ENCODE assay signal across 26 cellular contexts in the genomic region with DNA sequence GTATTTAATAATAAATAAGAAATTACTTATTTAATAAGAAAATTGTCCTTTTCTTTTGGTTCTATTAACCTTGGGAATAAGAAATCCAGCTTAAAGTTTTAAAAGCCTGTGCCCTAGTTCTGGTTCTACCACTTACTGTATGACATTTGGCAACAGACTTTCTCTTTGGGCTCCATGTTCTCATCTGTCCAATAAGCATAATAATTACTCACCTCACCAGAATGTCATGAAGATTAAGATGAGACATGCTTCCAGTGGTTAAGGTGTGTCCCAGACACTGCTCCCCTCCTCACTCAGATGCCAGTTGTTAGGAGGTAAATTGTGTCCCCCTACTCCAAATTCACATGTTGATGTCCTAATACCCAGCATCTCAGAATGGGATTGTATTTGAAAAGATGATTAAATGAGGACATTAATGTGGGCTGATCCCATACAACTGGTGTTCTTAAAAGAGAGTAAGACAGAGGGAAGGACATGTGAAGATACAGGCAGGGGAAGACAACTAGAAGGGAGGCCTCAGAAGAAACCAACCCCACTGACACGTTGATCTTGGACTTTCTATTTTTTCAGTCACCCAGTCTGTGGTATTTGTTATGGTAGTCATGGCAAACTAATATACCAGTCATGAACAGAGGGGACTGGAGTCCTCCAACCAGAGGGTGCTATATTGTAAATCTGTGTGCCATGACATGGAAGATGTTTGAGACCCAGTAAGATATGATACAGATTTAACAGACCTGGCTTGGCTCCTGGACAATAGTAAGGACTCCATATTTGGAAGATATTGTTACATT. TPM values are rescaled to one million over a fixed set of nuclear protein-coding genes. Genes with fewer than 3 reads are reported as not detected.
DNase-seq lines count a peak whose midpoint lies in the region; ATAC-seq, FAIRE-seq and TF ChIP-seq lines count a peak whose summit lies in the region.
"Had no signal": no experiment of that assay in that cellular context is flagged by ENCODE, and none has a peak within 500 bp of the region (broad histone marks: within the 10 kb centered on the region; RNA-seq: fewer than 3 reads in every experiment).

No MANE protein-coding gene starts in this region.

- H3K79me2 ChIP-seq in GM12878 (ENCODE audit: control insufficient read depth, insufficient read depth, low read length), result peaks cover 20% of the 10 kb centered on the region

- TF ChIP-seq RAD21 in GM12878 (IDR thresholded peaks at IDR 0.05; ENCODE audit: insufficient read depth, low read depth, low read length), result no peak

- peaks cover 34% of the 10 kb centered on the region for H3K4me1 ChIP-seq in GM12878 (ENCODE audit: control insufficient read depth, insufficient read depth, low read length)
- H3K4me1 ChIP-seq in tibial artery, result peaks cover 0 to 3% (median under 1%) of the 10 kb centered on the region in 4 donors

- no peak overlapping the region for H3K27ac ChIP-seq in GM12878 (ENCODE audit: control insufficient read depth, insufficient read depth)
- H3K27ac ChIP-seq in tibial artery, result no peak overlapping the region
- H3K27ac ChIP-seq: cardiac muscle cell, esophagus muscularis mucosa, KMS-11 had no signal

- no peak overlapping the region for H3K4me3 Mint-ChIP-seq in T-helper 1 cell treated with Interleukin-12 subunit alpha and Interleukin-12 subunit beta and Interleukin-4 antibody, amounts not matched to agents 30 μg/mL and 1 μg/mL, for 36 hours
- no peak overlapping the region for H3K4me3 Mint-ChIP-seq in HFFc6
- H3K4me3 Mint-ChIP-seq in naive thymus-derived CD8-positive, alpha-beta T cell, result peak overlapping the region in 1 of 10 donors; percentile 3
- H3K4me3 Mint-ChIP-seq: natural killer cell treated with Interleukin-12 subunit alpha and Interleukin-12 subunit beta and Interleukin-15 and Interleukin-18, amount 100 ng/mL, for 72 hours had no signal

- ATAC-seq in GM12878 (no peak), HG03108 (IDR thresholded peaks at IDR 0.05; ENCODE audit: unreplicated experiment) (no peak)
- no peak for ATAC-seq in naive thymus-derived CD8-positive, alpha-beta T cell
- ATAC-seq: natural killer cell treated with Interleukin-12 subunit alpha and Interleukin-12 subunit beta and Interleukin-15 and Interleukin-18, amount 100 ng/mL, for 72 hours; SK-N-SH treated with all-trans-retinoic acid at 6 μM for 48 hours had no signal

- no peaks in the 10 kb centered on the region for H3K9me3 Mint-ChIP-seq in T-helper 1 cell treated with Interleukin-12 subunit alpha and Interleukin-12 subunit beta and Interleukin-4 antibody, amounts not matched to agents 30 μg/mL and 1 μg/mL, for 36 hours
- no peaks in the 10 kb centered on the region for H3K9me3 Mint-ChIP-seq in HFFc6
- H3K9me3 Mint-ChIP-seq in naive thymus-derived CD8-positive, alpha-beta T cell, result peaks cover 0 to 3% (median 0%) of the 10 kb centered on the region in 9 donors
- H3K9me3 Mint-ChIP-seq: natural killer cell treated with Interleukin-12 subunit alpha and Interleukin-12 subunit beta and Interleukin-15 and Interleukin-18, amount 100 ng/mL, for 72 hours had no signal

- peak; percentile 23 for FAIRE-seq in GM12878 (lab: Jason Lieb, UNC)
- FAIRE-seq: GM18507, RCC 7860 had no signal

- H3K27me3 Mint-ChIP-seq in T-helper 1 cell treated with Interleukin-12 subunit alpha and Interleukin-12 subunit beta and Interleukin-4 antibody, amounts not matched to agents 30 μg/mL and 1 μg/mL, for 36 hours (ENCODE audit: low read depth), result no peaks in the 10 kb centered on the region
- peaks cover 3% of the 10 kb centered on the region for H3K27me3 Mint-ChIP-seq in HFFc6 (ENCODE audit: insufficient read depth)
- H3K27me3 Mint-ChIP-seq in naive thymus-derived CD8-positive, alpha-beta T cell, result no peaks in the 10 kb centered on the region

- no TSS peak for BruUV-seq in GM12878 (replicated peaks; lab: Mats Ljungman, UMichigan)

- H3K36me3 Mint-ChIP-seq in T-helper 1 cell treated with Interleukin-12 subunit alpha and Interleukin-12 subunit beta and Interleukin-4 antibody, amounts not matched to agents 30 μg/mL and 1 μg/mL, for 36 hours (ENCODE audit: low read depth), result peaks cover 42% of the 10 kb centered on the region
- peaks cover 27% of the 10 kb centered on the region for H3K36me3 Mint-ChIP-seq in HFFc6 (ENCODE audit: low read depth)
- peaks cover 9 to 55% (median 31%) of the 10 kb centered on the region in 3 donors for H3K36me3 Mint-ChIP-seq in naive thymus-derived CD8-positive, alpha-beta T cell

- no peak for TF ChIP-seq POLR2A in GM12878 (IDR thresholded peaks at IDR 0.05; ENCODE audit: low read depth, low read length)

- no peak overlapping the region for H3K4me2 ChIP-seq in GM12878 (ENCODE audit: control insufficient read depth, insufficient read depth)
- H3K4me2 ChIP-seq: smooth muscle cell had no signal

- no peaks in the 10 kb centered on the region for H4K20me1 ChIP-seq in GM12878 (ENCODE audit: control insufficient read depth, insufficient read depth)

- H3K27ac Mint-ChIP-seq in T-helper 1 cell treated with Interleukin-12 subunit alpha and Interleukin-12 subunit beta and Interleukin-4 antibody, amounts not matched to agents 30 μg/mL and 1 μg/mL, for 36 hours, result peak overlapping the region; percentile 24
- H3K27ac Mint-ChIP-seq in HFFc6, result peak overlapping the region; percentile 62; the same call in 1 of the 2 replicates
- H3K27ac Mint-ChIP-seq in naive thymus-derived CD8-positive, alpha-beta T cell, result peak overlapping the region; percentile 9 to 82 (median 60)
- H3K27ac Mint-ChIP-seq: natural killer cell treated with Interleukin-12 subunit alpha and Interleukin-12 subunit beta and Interleukin-15 and Interleukin-18, amount 100 ng/mL, for 72 hours had no signal

- in situ Hi-C loops in GM12878 (cut with MboI), result no loop called here

- no peaks in the 10 kb centered on the region; the same call in 1 of the 3 replicates for H3K9me3 ChIP-seq in GM12878 (replicated peaks; ENCODE audit: control insufficient read depth, insufficient read depth, low read length)
- H3K9me3 ChIP-seq in tibial artery, result no peaks in the 10 kb centered on the region
- H3K9me3 ChIP-seq: esophagus muscularis mucosa had no signal

- RAD21 ChIA-PET in GM12878 (lab: Charles Lee; ENCODE audit: unreplicated experiment), result interaction anchor here (10.1 kb wide), 1 partner anchor 18 kb away, joined by 97 read pairs; the partner anchor contains the start of gene ZBTB24

- SMC1A ChIA-PET in GM12878 (lab: Charles Lee; ENCODE audit: uncharacterized antibody, unreplicated experiment), result interaction anchor here (2.9 to 10.1 kb wide), 3 partner anchors 10 to 77 kb away, joined by 6 to 148 read pairs (median 16); partner anchors contain the start of gene ZBTB24

- H3K9ac ChIP-seq in GM12878 (ENCODE audit: control insufficient read depth, insufficient read depth, low read length), result no peak overlapping the region
- H3K9ac ChIP-seq: KMS-11 had no signal

- H3K4me3 ChIP-seq in GM12878 (no peak overlapping the region), tibial artery (no peak overlapping the region)
- H3K4me3 ChIP-seq: cardiac muscle cell, dorsolateral prefrontal cortex, esophagus muscularis mucosa, smooth muscle cell had no signal

- intact Hi-C loops in GM12878 (cut with micrococcal nuclease; ENCODE audit: unreplicated experiment), result no loop called here
- intact Hi-C loops in tibial artery (cut with DNase I; ENCODE audit: low total_unique reads), result no loop called here

- 33% methylated on average over 1 of the region's 1 CpG for WGBS in GM12878 (ENCODE audit: insufficient coverage, insufficient replicate concordance, low lambda C conversion rate, missing lambda C conversion rate)

- POLR2A ChIA-PET in GM12878 (lab: Charles Lee), result interaction anchor here (13.1 kb wide), 1 partner anchor 20 kb away, joined by 132 read pairs; the partner anchor contains the start of gene ZBTB24
- POLR2A ChIA-PET in naive thymus-derived CD8-positive, alpha-beta T cell (lab: Charles Lee), result no interaction called here

- TF ChIP-seq EP300 in GM12878 (IDR thresholded peaks at IDR 0.05; ENCODE audit: borderline replicate concordance in 1 of 2, control insufficient read depth in 1 of 2, low read depth in 2 of 2, low read length in 2 of 2), result no peak

- DNase-seq in T-helper 1 cell (no peak), HFFc6 (no peak), GM12878 (ENCODE audit: low read depth, low spot score) (no peak), tibial artery (no peak), SKM-1 treated with dmso at 0.1 percent for 144 hours (lab: John Stamatoyannopoulos, UW; ENCODE audit: unreplicated experiment) (no peak)
- no peak for DNase-seq in naive thymus-derived CD8-positive, alpha-beta T cell
- DNase-seq: 8988T; activated CD8-positive, alpha-beta memory T cell treated with anti-CD3 and anti-CD28 coated beads, Interleukin-2, amount 50 U/mL, for 4 hours; DMS153; dorsolateral prefrontal cortex; H7; NCI-H1105 treated with DMSO at 0.1 percent for 48 hours; NCI-H2107; NCI-H774; posterior cingulate gyrus; trophoblast cell had no signal

- H3K27me3 ChIP-seq in GM12878 (replicated peaks in 1 of 2; ENCODE audit: control insufficient read depth in 2 of 2, insufficient read depth in 2 of 2, low read length in 1 of 2) (no peaks in the 10 kb centered on the region), tibial artery (no peaks in the 10 kb centered on the region)
- H3K27me3 ChIP-seq: cardiac muscle cell, dorsolateral prefrontal cortex, esophagus muscularis mucosa had no signal

- TF ChIP-seq CTCF in HFFc6 (IDR thresholded peaks at IDR 0.05) (no peak), GM12878 (IDR thresholded peaks at IDR 0.05 in 2 of 3, conservative IDR thresholded peaks at IDR 0.05 in 1 of 3; ENCODE audit: control insufficient read depth in 2 of 3, extremely low read depth in 1 of 3, insufficient read depth in 1 of 3, low read depth in 3 of 3, low read length in 3 of 3) (no peak), tibial artery (IDR thresholded peaks at IDR 0.05) (no peak)

- CTCF ChIA-PET in GM12878 (lab: Yijun Ruan, JAX), result interaction anchor here (5.2 kb wide), 1 partner anchor 19 kb away, joined by 35 read pairs; the partner anchor contains the start of gene ZBTB24

- H2AFZ ChIP-seq in GM12878 (ENCODE audit: control insufficient read depth, low read depth, low read length), result no peak overlapping the region

- H3K36me3 ChIP-seq in GM12878 (ENCODE audit: control insufficient read depth in 2 of 2, insufficient read depth in 2 of 2, low read length in 1 of 2) (peaks cover 6 to 28% of the 10 kb centered on the region in 2 experiments), tibial artery (peaks cover 39 to 57% (median 41%) of the 10 kb centered on the region in 3 donors)

- peaks cover 47% of the 10 kb centered on the region for H3K4me1 Mint-ChIP-seq in T-helper 1 cell treated with Interleukin-12 subunit alpha and Interleukin-12 subunit beta and Interleukin-4 antibody, amounts not matched to agents 30 μg/mL and 1 μg/mL, for 36 hours (ENCODE audit: low read depth)
- H3K4me1 Mint-ChIP-seq in HFFc6 (ENCODE audit: low read depth), result peaks cover 36% of the 10 kb centered on the region
- H3K4me1 Mint-ChIP-seq in naive thymus-derived CD8-positive, alpha-beta T cell, result peaks cover 29 to 73% (median 58%) of the 10 kb centered on the region in 4 donors

RNA-seq across cellular contexts. Expression of gene MICAL1, which starts 6.4 kb away (rescaled TPM):
- 10 to 100 TPM; 37.9 to 44.9 (median 40.4) TPM for total RNA-seq in HFFc6 (2021; fragmentation: NEBNext Ultra II Directional; extraction: Animal tissue kit (Norgen Biotek cat#: 25700))
- 203 and 235 TPM in 2 replicates for total RNA-seq in GM12878 (2013; cell fraction: nucleolus; rRNA removed)
- total RNA-seq in GM12878 (2014; rRNA removed) (46.9 and 48.6 TPM in 2 replicates), GM12878 (2014; rRNA removed; fragmentation: Illumina TruSeq; extraction: Trizol) (25.6 and 27.0 TPM in 2 replicates), GM12878 (2021) (59.8 and 62.8 TPM in 2 replicates)
- 24.9 TPM for polyA plus RNA-seq in GM12878 (2011; ENCODE audit: low read depth)
- polyA plus RNA-seq in GM12878 (2011; rRNA removed) (42.3 and 61.9 TPM in 2 replicates), GM12878 (2014; fragmentation: Illumina TruSeq; extraction: Trizol) (27.6 and 38.0 TPM in 2 replicates), GM12878 (2014; fragmentation: Nextera tagmentation; extraction: Ambion mirVana) (1 to 10 TPM in 1 of 2 experiments, under 1 TPM in 1; 0.32 to 1.3 TPM), GM12878 (2014; rRNA removed) (71.6 and 75.5 TPM in 2 replicates), GM12878 (2016; fragmentation: Nextera tagmentation; extraction: Ambion mirVana) (10 to 100 TPM; 44.2 to 46.4 TPM)
- 48.3 and 66.9 TPM in 2 replicates for polyA plus RNA-seq in GM12878 (2011; cell fraction: cytosol; rRNA removed)
- 740 and 754 TPM in 2 replicates for polyA plus RNA-seq in GM12878 (2011; cell fraction: nucleus; rRNA removed)
- polyA plus RNA-seq in GM12878 (2012), result 50.6 and 61.2 TPM in 2 replicates
- 32.8 and 51.6 TPM in 2 replicates for polyA minus RNA-seq in GM12878 (2011; rRNA and poly(A)+ RNA removed)
- polyA minus RNA-seq in GM12878 (2011; cell fraction: cytosol; rRNA and poly(A)+ RNA removed), result 22.6 and 22.9 TPM in 2 replicates
- polyA minus RNA-seq in GM12878 (2011; cell fraction: nucleus; rRNA and poly(A)+ RNA removed), result 82.2 and 98.7 TPM in 2 replicates
- total RNA-seq in naive thymus-derived CD8-positive, alpha-beta T cell, result 10 to 100 TPM; 56.5 to 60.1 TPM
- polyA plus RNA-seq in naive thymus-derived CD8-positive, alpha-beta T cell, result 10 to 100 TPM in 2 of 3 donors, 1 to 10 TPM in 1; 8.9 to 13.8 (median 13.2) TPM

RNA-seq across cellular contexts. Expression of gene ZBTB24, which starts 21.1 kb away (rescaled TPM):
- total RNA-seq in HFFc6 (2021; fragmentation: NEBNext Ultra II Directional; extraction: Animal tissue kit (Norgen Biotek cat#: 25700)), result 1 to 10 TPM; 5.7 to 6.3 (median 6.1) TPM
- total RNA-seq in GM12878 (2013; cell fraction: nucleolus; rRNA removed), result 23.8 and 24.7 TPM in 2 replicates
- total RNA-seq in GM12878 (2014; rRNA removed) (14.7 and 17.9 TPM in 2 replicates), GM12878 (2014; rRNA removed; fragmentation: Illumina TruSeq; extraction: Trizol) (17.7 and 17.8 TPM in 2 replicates), GM12878 (2021) (11.9 and 12.4 TPM in 2 replicates)
- polyA plus RNA-seq in GM12878 (2011; ENCODE audit: low read depth), result 4.5 TPM
- polyA plus RNA-seq in GM12878 (2011; rRNA removed) (7.3 and 7.8 TPM in 2 replicates), GM12878 (2014; fragmentation: Illumina TruSeq; extraction: Trizol) (12.1 and 13.3 TPM in 2 replicates), GM12878 (2014; fragmentation: Nextera tagmentation; extraction: Ambion mirVana) (1 to 10 TPM; 2.9 to 3.0 TPM), GM12878 (2014; rRNA removed) (7.4 and 7.6 TPM in 2 replicates), GM12878 (2016; fragmentation: Nextera tagmentation; extraction: Ambion mirVana) (1 to 10 TPM; 8.1 to 9.0 TPM)
- 4.8 and 5.3 TPM in 2 replicates for polyA plus RNA-seq in GM12878 (2011; cell fraction: cytosol; rRNA removed)
- 6.2 and 6.4 TPM in 2 replicates for polyA plus RNA-seq in GM12878 (2011; cell fraction: nucleus; rRNA removed)
- polyA plus RNA-seq in GM12878 (2012), result 5.6 and 6.4 TPM in 2 replicates
- 8.6 and 9.3 TPM in 2 replicates for polyA minus RNA-seq in GM12878 (2011; rRNA and poly(A)+ RNA removed)
- 4.5 and 4.8 TPM in 2 replicates for polyA minus RNA-seq in GM12878 (2011; cell fraction: cytosol; rRNA and poly(A)+ RNA removed)
- 4.8 and 7.1 TPM in 2 replicates for polyA minus RNA-seq in GM12878 (2011; cell fraction: nucleus; rRNA and poly(A)+ RNA removed)
- 10 to 100 TPM; 21.1 to 24.7 TPM for total RNA-seq in naive thymus-derived CD8-positive, alpha-beta T cell
- 1 to 10 TPM; 6.6 to 8.8 (median 8.2) TPM for polyA plus RNA-seq in naive thymus-derived CD8-positive, alpha-beta T cell

RNA-seq across cellular contexts. Expression of gene SMPD2, which starts 21.4 kb away (rescaled TPM):
- 1 to 10 TPM; 5.0 to 7.4 (median 5.7) TPM for total RNA-seq in HFFc6 (2021; fragmentation: NEBNext Ultra II Directional; extraction: Animal tissue kit (Norgen Biotek cat#: 25700))
- 31.5 and 32.2 TPM in 2 replicates for total RNA-seq in GM12878 (2013; cell fraction: nucleolus; rRNA removed)
- total RNA-seq in GM12878 (2014; rRNA removed), result 13.8 and 15.4 TPM in 2 replicates
- 8.1 and 9.7 TPM in 2 replicates for total RNA-seq in GM12878 (2014; rRNA removed; fragmentation: Illumina TruSeq; extraction: Trizol)
- total RNA-seq in GM12878 (2021), result 12.3 and 13.0 TPM in 2 replicates
- polyA plus RNA-seq in GM12878 (2011; ENCODE audit: low read depth), result 3.3 TPM
- 6.4 and 9.0 TPM in 2 replicates for polyA plus RNA-seq in GM12878 (2011; rRNA removed)
- 8.1 and 11.7 TPM in 2 replicates for polyA plus RNA-seq in GM12878 (2011; cell fraction: cytosol; rRNA removed)
- polyA plus RNA-seq in GM12878 (2011; cell fraction: nucleus; rRNA removed), result 26.4 and 36.8 TPM in 2 replicates
- polyA plus RNA-seq in GM12878 (2012), result 5.8 and 8.2 TPM in 2 replicates
- 10.4 and 13.4 TPM in 2 replicates for polyA plus RNA-seq in GM12878 (2014; fragmentation: Illumina TruSeq; extraction: Trizol)
- under 1 TPM; 0.06 to 0.73 TPM for polyA plus RNA-seq in GM12878 (2014; fragmentation: Nextera tagmentation; extraction: Ambion mirVana)
- polyA plus RNA-seq in GM12878 (2014; rRNA removed), result 13.2 and 15.3 TPM in 2 replicates
- polyA plus RNA-seq in GM12878 (2016; fragmentation: Nextera tagmentation; extraction: Ambion mirVana), result 1 to 10 TPM; 9.6 to 9.8 TPM
- polyA minus RNA-seq in GM12878 (2011; rRNA and poly(A)+ RNA removed), result 27.6 TPM in 2 replicates
- polyA minus RNA-seq in GM12878 (2011; cell fraction: cytosol; rRNA and poly(A)+ RNA removed), result 5.4 and 5.5 TPM in 2 replicates
- 41.6 and 46.8 TPM in 2 replicates for polyA minus RNA-seq in GM12878 (2011; cell fraction: nucleus; rRNA and poly(A)+ RNA removed)
- total RNA-seq in naive thymus-derived CD8-positive, alpha-beta T cell, result 10 to 100 TPM; 15.1 to 16.3 TPM
- polyA plus RNA-seq in naive thymus-derived CD8-positive, alpha-beta T cell, result 1 to 10 TPM; 5.8 to 8.2 (median 6.7) TPM

RNA-seq across cellular contexts. Expression of gene PPIL6, which starts 21.5 kb away (rescaled TPM):
- total RNA-seq in HFFc6 (2021; fragmentation: NEBNext Ultra II Directional; extraction: Animal tissue kit (Norgen Biotek cat#: 25700)), result under 1 TPM in 5 of 6 experiments, not detected in 1; 0.21 to 0.53 (median 0.43) TPM
- 0.15 and 0.91 TPM in 2 replicates for total RNA-seq in GM12878 (2013; cell fraction: nucleolus; rRNA removed)
- total RNA-seq in GM12878 (2014; rRNA removed) (0.11 TPM in 1 of 2 replicates, not detected in the other), GM12878 (2014; rRNA removed; fragmentation: Illumina TruSeq; extraction: Trizol) (not detected in 2 replicates), GM12878 (2021) (0.37 TPM in 1 of 2 replicates, not detected in the other)
- not detected for polyA plus RNA-seq in GM12878 (2011; ENCODE audit: low read depth)
- polyA plus RNA-seq in GM12878 (2011; rRNA removed) (not detected in 2 replicates), GM12878 (2014; fragmentation: Illumina TruSeq; extraction: Trizol) (0.01 TPM in 1 of 2 replicates, not detected in the other), GM12878 (2014; fragmentation: Nextera tagmentation; extraction: Ambion mirVana) (not detected), GM12878 (2014; rRNA removed) (0.12 TPM in 1 of 2 replicates, not detected in the other), GM12878 (2016; fragmentation: Nextera tagmentation; extraction: Ambion mirVana) (under 1 TPM; 0.17 to 0.26 TPM)
- not detected in 2 replicates for polyA plus RNA-seq in GM12878 (2011; cell fraction: cytosol; rRNA removed)
- not detected in 2 replicates for polyA plus RNA-seq in GM12878 (2011; cell fraction: nucleus; rRNA removed)
- 0.09 and 0.13 TPM in 2 replicates for polyA plus RNA-seq in GM12878 (2012)
- polyA minus RNA-seq in GM12878 (2011; rRNA and poly(A)+ RNA removed), result not detected in 2 replicates
- polyA minus RNA-seq in GM12878 (2011; cell fraction: cytosol; rRNA and poly(A)+ RNA removed), result not detected in 2 replicates
- polyA minus RNA-seq in GM12878 (2011; cell fraction: nucleus; rRNA and poly(A)+ RNA removed), result 0.12 TPM in 1 of 2 replicates, not detected in the other
- 1 to 10 TPM in 1 of 2 experiments, under 1 TPM in 1; 0.66 to 1.3 TPM for total RNA-seq in naive thymus-derived CD8-positive, alpha-beta T cell
- 1 to 10 TPM in 1 of 3 donors, under 1 TPM in 2; 0.25 to 1.7 (median 0.63) TPM for polyA plus RNA-seq in naive thymus-derived CD8-positive, alpha-beta T cell
- total RNA-seq: natural killer cell treated with Interleukin-12 subunit alpha and Interleukin-12 subunit beta and Interleukin-15 and Interleukin-18, amount 100 ng/mL, for 72 hours had no signal
